Comparison of ENCODE assay signal across 8 cellular contexts in genomic region chr10:84537447-84537931, GRCh38.
A peak's percentile ranks its signal among the peaks of the same experiment; 100 is the strongest.
DNase-seq lines count a peak whose midpoint lies in the region; ATAC-seq and TF ChIP-seq lines count a peak whose summit lies in the region.

No MANE protein-coding gene starts in this region.

- H3K9me3 ChIP-seq in SJSA1 (replicated peaks), result peaks cover 27% of the 10 kb centered on the region
- no peaks in the 10 kb centered on the region for H3K9me3 ChIP-seq in mammary epithelial cell (replicated peaks; ENCODE audit: insufficient read depth, low read length)

- WGBS in mammary epithelial cell (ENCODE audit: low coverage, missing lambda C conversion rate), result 1% methylated on average over 8 of the region's 8 CpGs

- H3K27ac Mint-ChIP-seq in stimulated activated naive CD8-positive, alpha-beta T cell treated with anti-CD3 and anti-CD28 coated beads, Interleukin-15, amount 100 ng/mL, for 72 hours, result peak overlapping the region in 1 of 2 donors; percentile 48

- no peak overlapping the region for H3K27ac ChIP-seq in SJSA1
- H3K27ac ChIP-seq in mammary epithelial cell (ENCODE audit: insufficient read depth, low read depth, low read length), result no peak overlapping the region

- no peak overlapping the region for H2AFZ ChIP-seq in mammary epithelial cell (ENCODE audit: low read depth, low read length)

- POLR2A ChIA-PET in HEK293T (lab: Yijun Ruan, JAX), result interaction anchor here (1.2 kb wide), 1 partner anchor 270 kb away, joined by 4 read pairs; no protein-coding TSS in a partner anchor

- no peak overlapping the region for H3K9ac ChIP-seq in mammary epithelial cell (ENCODE audit: insufficient read depth, low read length)

- DNase-seq in AG09309 (ENCODE audit: low read depth), result no peak
- DNase-seq in HEK293T (ENCODE audit: extremely low spot score), result peak; percentile 66
- DNase-seq in LoVo (ENCODE audit: low spot score), result peak; percentile 50
- DNase-seq in SJSA1 (ENCODE audit: low read depth in 1 of 2, low spot score in 2 of 2), result peak; percentile 61 to 67
- peak; percentile 32 for DNase-seq in mammary epithelial cell
- peak; percentile 72 for DNase-seq in kidney tubule cell (ENCODE audit: low spot score)
- peak; percentile 37 to 41 for DNase-seq in stimulated activated naive CD8-positive, alpha-beta T cell treated with anti-CD3 and anti-CD28 coated beads, Interleukin-15, amount 100 ng/mL, for 72 hours

- no peak overlapping the region for H3K4me2 ChIP-seq in mammary epithelial cell (ENCODE audit: insufficient read depth, low read depth, low read length)

- TF ChIP-seq CTCF in AG09309 (IDR thresholded peaks at IDR 0.05; ENCODE audit: control insufficient read depth, insufficient read depth, low read depth, low read length, missing control alignments) (peak; percentile 70), GM12874 (IDR thresholded peaks at IDR 0.05; ENCODE audit: insufficient read depth, low read depth, low read length) (peak; percentile 49), mammary epithelial cell (conservative IDR thresholded peaks at IDR 0.05 in 1 of 2, IDR thresholded peaks at IDR 0.05 in 1 of 2; ENCODE audit: extremely low read depth in 1 of 2, insufficient read depth in 1 of 2, low read depth in 1 of 2, low read length in 2 of 2) (peak; percentile 48 to 72)

- H3K27me3 ChIP-seq in SJSA1 (replicated peaks), result no peaks in the 10 kb centered on the region
- no peaks in the 10 kb centered on the region for H3K27me3 ChIP-seq in mammary epithelial cell (ENCODE audit: insufficient read depth, low read length)

- peaks cover 40% of the 10 kb centered on the region for H3K27me3 Mint-ChIP-seq in stimulated activated naive CD8-positive, alpha-beta T cell treated with anti-CD3 and anti-CD28 coated beads, Interleukin-15, amount 100 ng/mL, for 72 hours

- intact Hi-C loops in mammary epithelial cell (cut with micrococcal nuclease), result loop anchor here (1.0 to 5.0 kb wide), 6 partner anchors 107 to 390 kb away; no protein-coding TSS in a partner anchor

- H3K4me1 ChIP-seq in SJSA1 (replicated peaks) (peaks cover 43% of the 10 kb centered on the region), mammary epithelial cell (ENCODE audit: insufficient read depth, low read length) (peaks cover 36% of the 10 kb centered on the region)

- dilution Hi-C loops in mammary epithelial cell (cut with HindIII; ENCODE audit: low sequenced_read_pairs), result no loop called here

- no peaks in the 10 kb centered on the region for H3K79me2 ChIP-seq in mammary epithelial cell (ENCODE audit: insufficient read depth, low read length)

- H3K4me1 Mint-ChIP-seq in stimulated activated naive CD8-positive, alpha-beta T cell treated with anti-CD3 and anti-CD28 coated beads, Interleukin-15, amount 100 ng/mL, for 72 hours, result peaks cover 42% of the 10 kb centered on the region

- H4K20me1 ChIP-seq in mammary epithelial cell (ENCODE audit: insufficient read depth, low read length), result no peaks in the 10 kb centered on the region

- CTCF ChIA-PET in HEK293T (lab: Yijun Ruan, JAX), result interaction anchor here (0.6 to 2.4 kb wide), 23 partner anchors 10 to 390 kb away, joined by 3 to 33 read pairs (median 4); no protein-coding TSS in a partner anchor
- CTCF ChIA-PET in mammary epithelial cell (lab: Charles Lee; ENCODE audit: low non-redundant PET), result interaction anchor here (0.6 to 1.2 kb wide), 4 partner anchors 108 to 273 kb away, joined by 4 to 14 read pairs (median 8); no protein-coding TSS in a partner anchor

- BruUV-seq in mammary epithelial cell (replicated peaks; lab: Mats Ljungman, UMichigan), result no TSS peak

- H3K4me3 Mint-ChIP-seq in stimulated activated naive CD8-positive, alpha-beta T cell treated with anti-CD3 and anti-CD28 coated beads, Interleukin-15, amount 100 ng/mL, for 72 hours, result peak overlapping the region in 1 of 2 donors; percentile 19

- H3K4me3 ChIP-seq in AG09309 (ENCODE audit: control insufficient read depth, low read depth, low read length), result no peak overlapping the region
- no peak overlapping the region for H3K4me3 ChIP-seq in SJSA1
- no peak overlapping the region for H3K4me3 ChIP-seq in mammary epithelial cell (replicated peaks in 1 of 3; ENCODE audit: insufficient read depth in 1 of 3, low read depth in 2 of 3, low read length in 3 of 3)

- in situ Hi-C loops in mammary epithelial cell (cut with MboI; ENCODE audit: low sequenced_read_pairs in 2 of 2), result loop anchor here (10.0 kb wide), 1 partner anchor 163 kb away; no protein-coding TSS in a partner anchor

- H3K36me3 ChIP-seq in SJSA1 (peaks cover 8% of the 10 kb centered on the region; the same call in 1 of the 2 replicates), mammary epithelial cell (ENCODE audit: insufficient read depth, low read length) (no peaks in the 10 kb centered on the region)

- H3K9me3 Mint-ChIP-seq in stimulated activated naive CD8-positive, alpha-beta T cell treated with anti-CD3 and anti-CD28 coated beads, Interleukin-15, amount 100 ng/mL, for 72 hours, result no peaks in the 10 kb centered on the region

- peak; percentile 74 for ATAC-seq in stimulated activated naive CD8-positive, alpha-beta T cell treated with anti-CD3 and anti-CD28 coated beads, Interleukin-15, amount 100 ng/mL, for 72 hours

TF ChIP-seq in HEK293T, 16 proteins besides CTCF, POLR2A, EP300 and RAD21:
- no peak for TF ChIP-seq NFRKB (IDR thresholded peaks at IDR 0.05)
- TF ChIP-seq PKNOX1 (IDR thresholded peaks at IDR 0.05), result peak; percentile 89
- no peak for TF ChIP-seq CTBP1 (IDR thresholded peaks at IDR 0.05; ENCODE audit: borderline replicate concordance)
- TF ChIP-seq FOXK2 (IDR thresholded peaks at IDR 0.05), result no peak
